ENCODE assay signal across 18 cellular contexts in genomic region chr11:59759900-59760299, GRCh38. TPM values are rescaled to one million over a fixed set of nuclear protein-coding genes. Genes with fewer than 3 reads are reported as not detected.
A peak's percentile ranks its signal among the peaks of the same experiment; 100 is the strongest.
DNase-seq lines count a peak whose midpoint lies in the region; ATAC-seq and TF ChIP-seq lines count a peak whose summit lies in the region.
"Had no signal": no experiment of that assay in that cellular context is flagged by ENCODE, and none has a peak within 500 bp of the region (broad histone marks: within the 10 kb centered on the region; RNA-seq: fewer than 3 reads in every experiment).

No MANE protein-coding gene starts in this region.

- H3K9me3 Mint-ChIP-seq in nephron, result no peaks in the 10 kb centered on the region
- H3K9me3 Mint-ChIP-seq: CD8-positive, alpha-beta memory T cell; H9 had no signal

- TF ChIP-seq CTCF in WERI-Rb-1 (IDR thresholded peaks at IDR 0.05; ENCODE audit: low read depth, low read length) (no peak), nephron (IDR thresholded peaks at IDR 0.05; ENCODE audit: unreplicated experiment in 3 of 3) (no peak), uterus (IDR thresholded peaks at IDR 0.05) (no peak)

- peaks cover 1% of the 10 kb centered on the region for H3K4me1 Mint-ChIP-seq in nephron

- no peaks in the 10 kb centered on the region for H3K4me1 ChIP-seq in uterus

- H3K4me3 ChIP-seq in WERI-Rb-1 (ENCODE audit: low read depth, low read length) (peak overlapping the region; percentile 32), uterus (no peak overlapping the region)
- H3K4me3 ChIP-seq: BLaER1, GM12878 had no signal

- no peaks in the 10 kb centered on the region for H3K36me3 Mint-ChIP-seq in nephron (ENCODE audit: low read depth)

- peaks cover 37% of the 10 kb centered on the region for H3K27me3 Mint-ChIP-seq in nephron (ENCODE audit: low read depth)

- no peak for ATAC-seq in GM18870 (IDR thresholded peaks at IDR 0.05; ENCODE audit: unreplicated experiment)
- ATAC-seq: GM12878 had no signal

- H3K27ac ChIP-seq in WERI-Rb-1 (peak overlapping the region; percentile 95), uterus (peak overlapping the region; percentile 44 to 58)
- H3K27ac ChIP-seq: BLaER1 had no signal

- intact Hi-C loops in uterus (cut with DNase I; ENCODE audit: low total_unique reads), result no loop called here

- H3K27ac Mint-ChIP-seq in nephron, result peak overlapping the region in 2 of 3 experiments; percentile 69 to 88

- TF ChIP-seq POLR2A in uterus (IDR thresholded peaks at IDR 0.05), result no peak

- H3K27me3 ChIP-seq in WERI-Rb-1 (ENCODE audit: insufficient read depth, low read depth, severe bottlenecking) (no peaks in the 10 kb centered on the region), uterus (no peaks in the 10 kb centered on the region)
- H3K27me3 ChIP-seq: BLaER1 had no signal

- peak; percentile 63 to 81 for DNase-seq in NCI-H524 (lab: John Stamatoyannopoulos, UW)
- DNase-seq in WERI-Rb-1, result peak; percentile 75
- DNase-seq in uterus, result no peak
- DNase-seq in 8988T, result no peak
- no peak for DNase-seq in NCI-H2029 treated with DMSO at 0.1 percent for 48 hours (lab: John Stamatoyannopoulos, UW)
- DNase-seq: AML-193; CD8-positive, alpha-beta memory T cell; DMS79; GOT3; H9; IMR-90 had no signal

- H3K9me3 ChIP-seq in WERI-Rb-1 (ENCODE audit: severe bottlenecking), result no peaks in the 10 kb centered on the region
- H3K9me3 ChIP-seq in uterus, result no peaks in the 10 kb centered on the region
- H3K9me3 ChIP-seq: BLaER1 had no signal

- peaks cover 47% of the 10 kb centered on the region for H3K36me3 ChIP-seq in WERI-Rb-1
- H3K36me3 ChIP-seq in uterus, result no peaks in the 10 kb centered on the region

- H3K4me3 Mint-ChIP-seq in nephron, result peak overlapping the region in 1 of 3 experiments; percentile 16
- H3K4me3 Mint-ChIP-seq: H9 had no signal

RNA-seq across cellular contexts. Expression of gene STX3, which starts 4.7 kb away (rescaled TPM):
- 10 to 100 TPM in 3 of 4 donors, 1 to 10 TPM in 1; 8.9 to 36.6 (median 26.3) TPM for total RNA-seq in uterus

RNA-seq across cellular contexts. Expression of gene OR10V1, which starts 46.3 kb away (rescaled TPM):
- total RNA-seq in uterus, result not detected
- total RNA-seq: A673; CD8-positive, alpha-beta memory T cell; G401; GM12878; H9; HT-29; IMR-90 had no signal

RNA-seq across cellular contexts. Expression of gene MRPL16, which starts 50.7 kb away (rescaled TPM):
- 10 to 100 TPM; 14.3 to 64.4 (median 38.9) TPM for total RNA-seq in uterus

Comparison
In these comparisons a context has a peak if more than half of its experiments do, and no peak if none do; other contexts are left out.
1. DNase-seq: peak in NCI-H524 (2 of 2) and WERI-Rb-1 (single experiment); none in uterus (0 of 2), 8988T (single experiment) and NCI-H2029 treated with DMSO at 0.1 percent for 48 hours (single experiment).